Comparison of ENCODE assay signal across 8 cellular contexts in genomic region chr19:58498316-58499020, GRCh38. TPM values are rescaled to one million over a fixed set of nuclear protein-coding genes. Genes with fewer than 3 reads are reported as not detected.
A peak's percentile ranks its signal among the peaks of the same experiment; 100 is the strongest.
DNase-seq lines count a peak whose midpoint lies in the region; ATAC-seq and TF ChIP-seq lines count a peak whose summit lies in the region.

No MANE protein-coding gene starts in this region.

- H2AFZ ChIP-seq in smooth muscle cell (ENCODE audit: low read depth), result peak overlapping the region; percentile 35

- H3K4me1 ChIP-seq in left ventricle myocardium inferior (peaks cover 26% of the 10 kb centered on the region), smooth muscle cell (ENCODE audit: low read depth) (peaks cover 4% of the 10 kb centered on the region)

- no peak overlapping the region for H3K27ac ChIP-seq in WERI-Rb-1
- peak overlapping the region; percentile 82 for H3K27ac ChIP-seq in left ventricle myocardium inferior (replicated peaks)
- no peak overlapping the region for H3K27ac ChIP-seq in smooth muscle cell (ENCODE audit: low read depth)

- intact Hi-C loops in left ventricle myocardium inferior (cut with micrococcal nuclease), result no loop called here

- H3K9me3 ChIP-seq in WERI-Rb-1 (ENCODE audit: severe bottlenecking) (no peaks in the 10 kb centered on the region), left ventricle myocardium inferior (replicated peaks) (no peaks in the 10 kb centered on the region), smooth muscle cell (replicated peaks; ENCODE audit: low read depth) (no peaks in the 10 kb centered on the region)

- peak overlapping the region; percentile 86 for H3K4me2 ChIP-seq in smooth muscle cell

- H3K79me2 ChIP-seq in smooth muscle cell (ENCODE audit: low read depth), result no peaks in the 10 kb centered on the region

- H3F3A ChIP-seq in smooth muscle cell (ENCODE audit: low read depth), result no peaks in the 10 kb centered on the region

- TF ChIP-seq CTCF in WERI-Rb-1 (IDR thresholded peaks at IDR 0.05; ENCODE audit: low read depth, low read length) (no peak), left ventricle myocardium inferior (IDR thresholded peaks at IDR 0.05; ENCODE audit: borderline replicate concordance) (no peak), smooth muscle cell (IDR thresholded peaks at IDR 0.05; ENCODE audit: borderline replicate concordance, insufficient read depth, poor library complexity, severe bottlenecking) (no peak)

- no peaks in the 10 kb centered on the region for H3K36me3 ChIP-seq in WERI-Rb-1
- H3K36me3 ChIP-seq in left ventricle myocardium inferior, result no peaks in the 10 kb centered on the region
- H3K36me3 ChIP-seq in smooth muscle cell (ENCODE audit: low read depth), result no peaks in the 10 kb centered on the region

- no peak overlapping the region for H3K9ac ChIP-seq in smooth muscle cell (ENCODE audit: low read depth)

- H3K4me3 ChIP-seq in WERI-Rb-1 (ENCODE audit: low read depth, low read length), result peak overlapping the region; percentile 19
- H3K4me3 ChIP-seq in left ventricle myocardium inferior, result peak overlapping the region; percentile 70
- peak overlapping the region; percentile 59 for H3K4me3 ChIP-seq in smooth muscle cell

- DNase-seq in WERI-Rb-1 (no peak), left ventricle myocardium inferior (peak; percentile 37), smooth muscle cell (lab: John Stamatoyannopoulos, UW; ENCODE audit: unreplicated experiment) (no peak), pons (ENCODE audit: low spot score) (no peak), NCI-H1105 (lab: John Stamatoyannopoulos, UW) (no peak), epidermal melanocyte (ENCODE audit: insufficient read length, low spot score) (no peak)

- H4K20me1 ChIP-seq in smooth muscle cell (ENCODE audit: low read depth), result no peaks in the 10 kb centered on the region

- WGBS in smooth muscle cell (ENCODE audit: low lambda C conversion rate), result 59% methylated on average over 21 of the region's 22 CpGs

- ATAC-seq in GM21825 (IDR thresholded peaks at IDR 0.05; ENCODE audit: unreplicated experiment), result peak; percentile 3
- no peak for ATAC-seq in GM19463 (IDR thresholded peaks at IDR 0.05; ENCODE audit: unreplicated experiment)

- H3K27me3 ChIP-seq in WERI-Rb-1 (ENCODE audit: insufficient read depth, low read depth, severe bottlenecking) (no peaks in the 10 kb centered on the region), left ventricle myocardium inferior (ENCODE audit: low read depth) (no peaks in the 10 kb centered on the region), smooth muscle cell (ENCODE audit: low read depth) (no peaks in the 10 kb centered on the region)

RNA-seq across cellular contexts. Expression of gene SLC27A5, which starts 13.3 kb away (rescaled TPM):
- total RNA-seq in left ventricle myocardium inferior (4.1 TPM), smooth muscle cell (0.54 and 6.6 TPM in 2 replicates)
- polyA plus RNA-seq in smooth muscle cell, result 7.4 and 7.5 TPM in 2 replicates

RNA-seq across cellular contexts. Expression of gene ZBTB45, which starts 21.1 kb away (rescaled TPM):
- total RNA-seq in left ventricle myocardium inferior (10.2 TPM), smooth muscle cell (5.1 and 8.7 TPM in 2 replicates)
- polyA plus RNA-seq in smooth muscle cell, result 23.7 and 25.1 TPM in 2 replicates

RNA-seq across cellular contexts. Expression of gene ZNF446, which starts 22.3 kb away (rescaled TPM):
- total RNA-seq in left ventricle myocardium inferior, result 4.9 TPM
- 6.6 and 9.5 TPM in 2 replicates for total RNA-seq in smooth muscle cell
- polyA plus RNA-seq in smooth muscle cell, result 9.0 and 10.5 TPM in 2 replicates

RNA-seq across cellular contexts. Expression of gene ZNF324, which starts 31.6 kb away (rescaled TPM):
- total RNA-seq in left ventricle myocardium inferior (5.3 TPM), smooth muscle cell (4.4 and 8.8 TPM in 2 replicates)
- 9.0 and 10.2 TPM in 2 replicates for polyA plus RNA-seq in smooth muscle cell

RNA-seq across cellular contexts. Expression of gene TRIM28, which starts 45.4 kb away (rescaled TPM):
- total RNA-seq in left ventricle myocardium inferior (136 TPM), smooth muscle cell (144 and 148 TPM in 2 replicates)
- polyA plus RNA-seq in smooth muscle cell, result 178 and 193 TPM in 2 replicates

Comparison
In these comparisons a context has a peak if more than half of its experiments do, and no peak if none do; other contexts are left out.
1. H3K4me3 ChIP-seq: peak in every context shown above with its lines; median percentile 70 in left ventricle myocardium inferior; 59 in smooth muscle cell; 19 in WERI-Rb-1.